2 cellular contexts compared by ENCODE assay signal in the genomic region with DNA sequence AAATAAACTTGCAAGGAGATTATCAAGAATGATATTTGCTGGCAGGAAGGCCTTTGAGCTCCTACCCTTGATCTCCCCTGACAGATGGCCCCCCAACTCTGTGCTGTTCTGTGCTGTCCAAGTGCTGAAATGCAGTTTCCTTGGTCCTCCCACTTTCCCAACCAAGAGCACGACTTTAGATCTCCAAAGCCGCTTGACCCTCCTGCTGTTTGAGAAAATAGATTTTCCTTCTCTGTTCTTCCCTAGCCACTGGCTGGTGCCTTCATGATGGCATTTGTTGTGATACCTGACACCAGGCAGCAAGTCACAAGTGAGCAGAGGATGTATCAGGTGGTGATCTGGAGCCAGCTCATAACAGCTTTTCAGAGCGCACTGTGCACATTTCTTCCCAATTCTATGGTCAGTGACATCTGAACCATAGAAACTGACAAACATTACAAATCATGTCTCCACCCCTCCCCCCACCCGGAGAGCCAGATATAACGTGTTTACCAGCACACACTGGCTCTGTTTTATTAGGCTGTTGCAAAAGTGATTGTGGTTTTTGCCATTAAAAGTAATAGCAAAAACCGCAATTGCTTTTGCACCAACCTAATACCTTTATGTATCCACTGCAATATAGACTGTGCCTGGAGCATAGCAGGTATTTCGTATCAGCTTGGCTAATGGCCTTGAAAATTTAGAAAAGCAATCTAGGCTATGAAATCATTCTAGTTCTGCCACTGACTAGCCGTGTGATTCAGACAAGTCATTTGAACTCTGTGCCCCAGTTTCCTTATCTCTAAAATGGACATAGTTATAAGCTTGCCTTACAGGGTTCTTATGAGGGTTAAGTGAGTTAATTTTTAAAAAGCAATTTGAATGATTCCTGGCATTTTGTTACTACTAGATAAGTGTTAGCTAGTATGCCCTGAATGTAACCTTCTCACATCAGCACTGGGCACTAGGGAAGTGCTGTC.
TF ChIP-seq lines count a peak whose summit lies in the region.

No MANE protein-coding gene starts in this region.

TF ChIP-seq in SK-N-SH, 30 proteins besides CTCF, POLR2A, EP300 and RAD21 (continued from another document):
- TF ChIP-seq, protein P1, sequence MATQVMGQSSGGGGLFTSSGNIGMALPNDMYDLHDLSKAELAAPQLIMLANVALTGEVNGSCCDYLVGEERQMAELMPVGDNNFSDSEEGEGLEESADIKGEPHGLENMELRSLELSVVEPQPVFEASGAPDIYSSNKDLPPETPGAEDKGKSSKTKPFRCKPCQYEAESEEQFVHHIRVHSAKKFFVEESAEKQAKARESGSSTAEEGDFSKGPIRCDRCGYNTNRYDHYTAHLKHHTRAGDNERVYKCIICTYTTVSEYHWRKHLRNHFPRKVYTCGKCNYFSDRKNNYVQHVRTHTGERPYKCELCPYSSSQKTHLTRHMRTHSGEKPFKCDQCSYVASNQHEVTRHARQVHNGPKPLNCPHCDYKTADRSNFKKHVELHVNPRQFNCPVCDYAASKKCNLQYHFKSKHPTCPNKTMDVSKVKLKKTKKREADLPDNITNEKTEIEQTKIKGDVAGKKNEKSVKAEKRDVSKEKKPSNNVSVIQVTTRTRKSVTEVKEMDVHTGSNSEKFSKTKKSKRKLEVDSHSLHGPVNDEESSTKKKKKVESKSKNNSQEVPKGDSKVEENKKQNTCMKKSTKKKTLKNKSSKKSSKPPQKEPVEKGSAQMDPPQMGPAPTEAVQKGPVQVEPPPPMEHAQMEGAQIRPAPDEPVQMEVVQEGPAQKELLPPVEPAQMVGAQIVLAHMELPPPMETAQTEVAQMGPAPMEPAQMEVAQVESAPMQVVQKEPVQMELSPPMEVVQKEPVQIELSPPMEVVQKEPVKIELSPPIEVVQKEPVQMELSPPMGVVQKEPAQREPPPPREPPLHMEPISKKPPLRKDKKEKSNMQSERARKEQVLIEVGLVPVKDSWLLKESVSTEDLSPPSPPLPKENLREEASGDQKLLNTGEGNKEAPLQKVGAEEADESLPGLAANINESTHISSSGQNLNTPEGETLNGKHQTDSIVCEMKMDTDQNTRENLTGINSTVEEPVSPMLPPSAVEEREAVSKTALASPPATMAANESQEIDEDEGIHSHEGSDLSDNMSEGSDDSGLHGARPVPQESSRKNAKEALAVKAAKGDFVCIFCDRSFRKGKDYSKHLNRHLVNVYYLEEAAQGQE (IDR thresholded peaks at IDR 0.05; ENCODE audit: low read depth, low read length): peak; percentile 80

TF ChIP-seq in SK-N-SH treated with all-trans-retinoic acid at 6 μM for 48 hours, 23 proteins besides CTCF, POLR2A, EP300 and RAD21 (continued from another document):
- TF ChIP-seq, protein P2, sequence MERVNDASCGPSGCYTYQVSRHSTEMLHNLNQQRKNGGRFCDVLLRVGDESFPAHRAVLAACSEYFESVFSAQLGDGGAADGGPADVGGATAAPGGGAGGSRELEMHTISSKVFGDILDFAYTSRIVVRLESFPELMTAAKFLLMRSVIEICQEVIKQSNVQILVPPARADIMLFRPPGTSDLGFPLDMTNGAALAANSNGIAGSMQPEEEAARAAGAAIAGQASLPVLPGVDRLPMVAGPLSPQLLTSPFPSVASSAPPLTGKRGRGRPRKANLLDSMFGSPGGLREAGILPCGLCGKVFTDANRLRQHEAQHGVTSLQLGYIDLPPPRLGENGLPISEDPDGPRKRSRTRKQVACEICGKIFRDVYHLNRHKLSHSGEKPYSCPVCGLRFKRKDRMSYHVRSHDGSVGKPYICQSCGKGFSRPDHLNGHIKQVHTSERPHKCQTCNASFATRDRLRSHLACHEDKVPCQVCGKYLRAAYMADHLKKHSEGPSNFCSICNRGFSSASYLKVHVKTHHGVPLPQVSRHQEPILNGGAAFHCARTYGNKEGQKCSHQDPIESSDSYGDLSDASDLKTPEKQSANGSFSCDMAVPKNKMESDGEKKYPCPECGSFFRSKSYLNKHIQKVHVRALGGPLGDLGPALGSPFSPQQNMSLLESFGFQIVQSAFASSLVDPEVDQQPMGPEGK (CRISPR knock-in tag; IDR thresholded peaks at IDR 0.05; ENCODE audit: borderline replicate concordance): no peak
- no peak for TF ChIP-seq ZNF8 (CRISPR knock-in tag; IDR thresholded peaks at IDR 0.05)
- TF ChIP-seq CSDC2 (CRISPR knock-in tag; IDR thresholded peaks at IDR 0.05): no peak
- no peak for TF ChIP-seq TCF4 (CRISPR knock-in tag; IDR thresholded peaks at IDR 0.05; ENCODE audit: borderline replicate concordance)
- TF ChIP-seq ZFP30 (CRISPR knock-in tag; IDR thresholded peaks at IDR 0.05): no peak
- TF ChIP-seq, protein P3, sequence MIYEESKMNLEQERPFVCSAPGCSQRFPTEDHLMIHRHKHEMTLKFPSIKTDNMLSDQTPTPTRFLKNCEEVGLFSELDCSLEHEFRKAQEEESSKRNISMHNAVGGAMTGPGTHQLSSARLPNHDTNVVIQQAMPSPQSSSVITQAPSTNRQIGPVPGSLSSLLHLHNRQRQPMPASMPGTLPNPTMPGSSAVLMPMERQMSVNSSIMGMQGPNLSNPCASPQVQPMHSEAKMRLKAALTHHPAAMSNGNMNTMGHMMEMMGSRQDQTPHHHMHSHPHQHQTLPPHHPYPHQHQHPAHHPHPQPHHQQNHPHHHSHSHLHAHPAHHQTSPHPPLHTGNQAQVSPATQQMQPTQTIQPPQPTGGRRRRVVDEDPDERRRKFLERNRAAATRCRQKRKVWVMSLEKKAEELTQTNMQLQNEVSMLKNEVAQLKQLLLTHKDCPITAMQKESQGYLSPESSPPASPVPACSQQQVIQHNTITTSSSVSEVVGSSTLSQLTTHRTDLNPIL (CRISPR knock-in tag; IDR thresholded peaks at IDR 0.05; ENCODE audit: low read depth): no peak
- TF ChIP-seq TOX (CRISPR knock-in tag; IDR thresholded peaks at IDR 0.05; ENCODE audit: borderline replicate concordance): no peak
- TF ChIP-seq, protein P4, sequence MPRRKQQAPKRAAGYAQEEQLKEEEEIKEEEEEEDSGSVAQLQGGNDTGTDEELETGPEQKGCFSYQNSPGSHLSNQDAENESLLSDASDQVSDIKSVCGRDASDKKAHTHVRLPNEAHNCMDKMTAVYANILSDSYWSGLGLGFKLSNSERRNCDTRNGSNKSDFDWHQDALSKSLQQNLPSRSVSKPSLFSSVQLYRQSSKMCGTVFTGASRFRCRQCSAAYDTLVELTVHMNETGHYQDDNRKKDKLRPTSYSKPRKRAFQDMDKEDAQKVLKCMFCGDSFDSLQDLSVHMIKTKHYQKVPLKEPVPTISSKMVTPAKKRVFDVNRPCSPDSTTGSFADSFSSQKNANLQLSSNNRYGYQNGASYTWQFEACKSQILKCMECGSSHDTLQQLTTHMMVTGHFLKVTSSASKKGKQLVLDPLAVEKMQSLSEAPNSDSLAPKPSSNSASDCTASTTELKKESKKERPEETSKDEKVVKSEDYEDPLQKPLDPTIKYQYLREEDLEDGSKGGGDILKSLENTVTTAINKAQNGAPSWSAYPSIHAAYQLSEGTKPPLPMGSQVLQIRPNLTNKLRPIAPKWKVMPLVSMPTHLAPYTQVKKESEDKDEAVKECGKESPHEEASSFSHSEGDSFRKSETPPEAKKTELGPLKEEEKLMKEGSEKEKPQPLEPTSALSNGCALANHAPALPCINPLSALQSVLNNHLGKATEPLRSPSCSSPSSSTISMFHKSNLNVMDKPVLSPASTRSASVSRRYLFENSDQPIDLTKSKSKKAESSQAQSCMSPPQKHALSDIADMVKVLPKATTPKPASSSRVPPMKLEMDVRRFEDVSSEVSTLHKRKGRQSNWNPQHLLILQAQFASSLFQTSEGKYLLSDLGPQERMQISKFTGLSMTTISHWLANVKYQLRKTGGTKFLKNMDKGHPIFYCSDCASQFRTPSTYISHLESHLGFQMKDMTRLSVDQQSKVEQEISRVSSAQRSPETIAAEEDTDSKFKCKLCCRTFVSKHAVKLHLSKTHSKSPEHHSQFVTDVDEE (CRISPR knock-in tag; IDR thresholded peaks at IDR 0.05): no peak
- no peak for TF ChIP-seq ISL1 (CRISPR knock-in tag; IDR thresholded peaks at IDR 0.05)
- TF ChIP-seq OSR1 (CRISPR knock-in tag; IDR thresholded peaks at IDR 0.05): no peak
- TF ChIP-seq BACH2 (CRISPR knock-in tag; IDR thresholded peaks at IDR 0.05; ENCODE audit: borderline replicate concordance): no peak
- TF ChIP-seq ZNF565 (CRISPR knock-in tag; conservative IDR thresholded peaks at IDR 0.05; ENCODE audit: low read depth): no peak
- no peak for TF ChIP-seq ZC3H10 (CRISPR knock-in tag; IDR thresholded peaks at IDR 0.05)
- no peak for TF ChIP-seq SNAI2 (CRISPR knock-in tag; IDR thresholded peaks at IDR 0.05)
- no peak for TF ChIP-seq ARNTL (CRISPR knock-in tag; IDR thresholded peaks at IDR 0.05; ENCODE audit: borderline replicate concordance, low read depth)
- TF ChIP-seq ZNF70 (CRISPR knock-in tag; IDR thresholded peaks at IDR 0.05): no peak
- no peak for TF ChIP-seq GLIS3 (CRISPR knock-in tag; IDR thresholded peaks at IDR 0.05)
